12 cellular contexts compared by ENCODE assay signal in genomic region chr4:88609387-88609786, GRCh38. TPM values are rescaled to one million over a fixed set of nuclear protein-coding genes. Genes with fewer than 3 reads are reported as not detected.
A peak's percentile ranks its signal among the peaks of the same experiment; 100 is the strongest.
DNase-seq lines count a peak whose midpoint lies in the region; ATAC-seq lines count a peak whose summit lies in the region.
"Had no signal": no experiment of that assay in that cellular context is flagged by ENCODE, and none has a peak within 500 bp of the region (broad histone marks: within the 10 kb centered on the region; RNA-seq: fewer than 3 reads in every experiment).

No MANE protein-coding gene starts in this region.

- H3K4me3 ChIP-seq in ACC112 (ENCODE audit: low read depth, low read length) (no peak overlapping the region), Karpas-422 (ENCODE audit: low read length) (no peak overlapping the region)
- no peak overlapping the region for H3K4me3 ChIP-seq in CD8-positive, alpha-beta memory T cell (ENCODE audit: low read length)

- H3K36me3 ChIP-seq in ACC112 (ENCODE audit: insufficient read depth, low read length) (peaks cover 25% of the 10 kb centered on the region), Karpas-422 (ENCODE audit: insufficient read depth, low read length) (0 out of 2 replicates have a peak, but pooled peaks cover 6% of the 10 kb centered on the region)
- H3K36me3 ChIP-seq in CD8-positive, alpha-beta memory T cell (ENCODE audit: insufficient read depth, low read length), result peaks cover 21% of the 10 kb centered on the region
- H3K36me3 ChIP-seq: BE2C had no signal

- H3K4me1 ChIP-seq in ACC112 (ENCODE audit: control insufficient read depth, insufficient read depth, low read length, unreplicated experiment), result peaks cover 44% of the 10 kb centered on the region
- H3K4me1 ChIP-seq in CD8-positive, alpha-beta memory T cell (ENCODE audit: insufficient read depth, low read length), result peaks cover 83% of the 10 kb centered on the region
- peaks cover 5% of the 10 kb centered on the region; the same call in 1 of the 2 replicates for H3K4me1 ChIP-seq in Karpas-422 (ENCODE audit: low read length)

- no peaks in the 10 kb centered on the region for H3K27me3 Mint-ChIP-seq in CD8-positive, alpha-beta memory T cell
- H3K27me3 Mint-ChIP-seq in activated T-helper 17 cell treated with anti-CD3 and anti-CD28 coated beads, Interleukin-2, amount 50 U/mL, for 72 hours, result no peaks in the 10 kb centered on the region
- H3K27me3 Mint-ChIP-seq: stimulated activated naive B cell treated with anti-CD40 and anti-IgM and Interleukin-4, amounts not matched to agents 10 μg/mL and 1 μg/mL and 100 μg/mL, for 72 hours had no signal

- no peak overlapping the region for H3K4me2 ChIP-seq in Karpas-422 (ENCODE audit: low read depth, low read length, poor library complexity, severe bottlenecking)

- H3K27ac ChIP-seq in ACC112 (ENCODE audit: low read depth, low read length) (peak overlapping the region; percentile 32; the same call in 1 of the 2 replicates), Karpas-422 (ENCODE audit: low read length) (no peak overlapping the region)
- H3K27ac ChIP-seq in CD8-positive, alpha-beta memory T cell (ENCODE audit: low read depth, low read length), result no peak overlapping the region

- POLR2A ChIA-PET in CD8-positive, alpha-beta memory T cell (lab: Charles Lee), result no interaction called here

- peaks cover 0 to 2% (median 0%) of the 10 kb centered on the region in 5 donors for H3K9me3 Mint-ChIP-seq in CD8-positive, alpha-beta memory T cell
- H3K9me3 Mint-ChIP-seq in activated T-helper 17 cell treated with anti-CD3 and anti-CD28 coated beads, Interleukin-2, amount 50 U/mL, for 72 hours, result no peaks in the 10 kb centered on the region

- no peak for DNase-seq in CD8-positive, alpha-beta memory T cell
- DNase-seq in left lobe of liver (ENCODE audit: low spot score) (no peak), Karpas-422 (no peak), HUDEP-2 (lab: John Stamatoyannopoulos, UW; ENCODE audit: unreplicated experiment in 76 of 76) (no peak), NCI-H1436 (lab: John Stamatoyannopoulos, UW) (no peak)
- DNase-seq: BE2C; NCI-H526 treated with DMSO at 0.1 percent for 48 hours; stimulated activated CD4-positive, alpha-beta T cell treated with anti-CD3 and anti-CD28 coated beads, Interleukin-4, amount 100 ng/mL, for 4 hours; stimulated activated naive B cell treated with anti-CD40 and anti-IgM and Interleukin-4, amounts not matched to agents 10 μg/mL and 1 μg/mL and 100 μg/mL, for 72 hours had no signal

- no peak overlapping the region for H2AFZ ChIP-seq in ACC112 (ENCODE audit: low read length, unreplicated experiment)
- no peak overlapping the region for H2AFZ ChIP-seq in Karpas-422 (ENCODE audit: low read length)

- H3K9me2 ChIP-seq in Karpas-422 (replicated peaks; ENCODE audit: insufficient read depth, low read length), result no peaks in the 10 kb centered on the region

- no peaks in the 10 kb centered on the region for H3K27me3 ChIP-seq in ACC112 (ENCODE audit: insufficient read depth, low read length)
- H3K27me3 ChIP-seq in CD8-positive, alpha-beta memory T cell (ENCODE audit: insufficient read depth, low read length, poor library complexity, severe bottlenecking), result no peaks in the 10 kb centered on the region
- no peaks in the 10 kb centered on the region for H3K27me3 ChIP-seq in Karpas-422 (ENCODE audit: low read length)
- H3K27me3 ChIP-seq: BE2C had no signal

- H3K9ac ChIP-seq in Karpas-422 (ENCODE audit: low read length), result no peak overlapping the region

- H3K36me3 Mint-ChIP-seq in CD8-positive, alpha-beta memory T cell, result peaks cover 32 to 64% (median 35%) of the 10 kb centered on the region in 3 donors
- peaks cover 94% of the 10 kb centered on the region for H3K36me3 Mint-ChIP-seq in activated T-helper 17 cell treated with anti-CD3 and anti-CD28 coated beads, Interleukin-2, amount 50 U/mL, for 72 hours (ENCODE audit: low read depth)

- H3K27ac Mint-ChIP-seq in CD8-positive, alpha-beta memory T cell, result peak overlapping the region in 5 of 8 donors; percentile 12 to 72 (median 17)
- no peak overlapping the region for H3K27ac Mint-ChIP-seq in activated T-helper 17 cell treated with anti-CD3 and anti-CD28 coated beads, Interleukin-2, amount 50 U/mL, for 72 hours
- H3K27ac Mint-ChIP-seq: stimulated activated naive B cell treated with anti-CD40 and anti-IgM and Interleukin-4, amounts not matched to agents 10 μg/mL and 1 μg/mL and 100 μg/mL, for 72 hours had no signal

- peaks cover 78 to 91% (median 83%) of the 10 kb centered on the region in 3 donors for H3K4me1 Mint-ChIP-seq in CD8-positive, alpha-beta memory T cell
- peaks cover 63% of the 10 kb centered on the region for H3K4me1 Mint-ChIP-seq in activated T-helper 17 cell treated with anti-CD3 and anti-CD28 coated beads, Interleukin-2, amount 50 U/mL, for 72 hours

- H3K4me3 Mint-ChIP-seq in CD8-positive, alpha-beta memory T cell, result no peak overlapping the region
- H3K4me3 Mint-ChIP-seq in activated T-helper 17 cell treated with anti-CD3 and anti-CD28 coated beads, Interleukin-2, amount 50 U/mL, for 72 hours, result peak overlapping the region; percentile 75
- H3K4me3 Mint-ChIP-seq: stimulated activated naive B cell treated with anti-CD40 and anti-IgM and Interleukin-4, amounts not matched to agents 10 μg/mL and 1 μg/mL and 100 μg/mL, for 72 hours had no signal

- ATAC-seq in activated T-helper 17 cell treated with anti-CD3 and anti-CD28 coated beads, Interleukin-2, amount 50 U/mL, for 72 hours (replicated peaks), result no peak
- ATAC-seq in left lobe of liver (peak; percentile 12), GM21786 (IDR thresholded peaks at IDR 0.05; ENCODE audit: unreplicated experiment) (no peak)
- ATAC-seq: stimulated activated naive B cell treated with anti-CD40 and anti-IgM and Interleukin-4, amounts not matched to agents 10 μg/mL and 1 μg/mL and 100 μg/mL, for 72 hours had no signal

- H4K20me1 ChIP-seq in Karpas-422 (ENCODE audit: insufficient read depth, low read depth, low read length), result peaks cover 10% of the 10 kb centered on the region; the same call in 1 of the 2 replicates

- peaks cover 6% of the 10 kb centered on the region for H3K79me2 ChIP-seq in ACC112 (ENCODE audit: control insufficient read depth, insufficient read depth, low read length, unreplicated experiment)
- H3K79me2 ChIP-seq in Karpas-422 (ENCODE audit: low read length), result no peaks in the 10 kb centered on the region

- H3K9me3 ChIP-seq in CD8-positive, alpha-beta memory T cell (ENCODE audit: low read length), result no peaks in the 10 kb centered on the region
- H3K9me3 ChIP-seq in Karpas-422 (ENCODE audit: low read length), result no peaks in the 10 kb centered on the region
- H3K9me3 ChIP-seq: BE2C had no signal

- CTCF ChIA-PET in CD8-positive, alpha-beta memory T cell (lab: Charles Lee), result no interaction called here

RNA-seq across cellular contexts. Expression of gene HERC3, which starts 17.1 kb away (rescaled TPM):
- total RNA-seq in CD8-positive, alpha-beta memory T cell, result 10 to 100 TPM; 27.9 to 31.8 TPM
- polyA plus RNA-seq in CD8-positive, alpha-beta memory T cell, result 34.5 TPM
- total RNA-seq in activated T-helper 17 cell treated with anti-CD3 and anti-CD28 coated beads, Interleukin-2, amount 50 U/mL, for 72 hours, result 100 to 1,000 TPM in 1 of 2 donors, 10 to 100 TPM in 1; 31.6 to 159 TPM
- total RNA-seq in left lobe of liver, result 12.3 TPM
- total RNA-seq in Karpas-422 (2014; rRNA removed; shearing (Covaris generic); ENCODE audit: low replicate concordance), result 8.5 and 12.9 TPM in 2 replicates
